In genomic region chr1:215983680-215984079, GRCh38 we compare ENCODE assay signal across 26 cellular contexts.
"Had no signal": no experiment of that assay in that cellular context is flagged by ENCODE, and none has a peak within 500 bp of the region (broad histone marks: within the 10 kb centered on the region; RNA-seq: fewer than 3 reads in every experiment).

No MANE protein-coding gene starts in this region.

- H3K4me2 ChIP-seq: neural progenitor cell had no signal

- H3K9me3 ChIP-seq: neutrophil, pancreas, prostate gland, right lobe of liver, sigmoid colon, stomach, thoracic aorta, thyroid gland, tibial nerve, upper lobe of left lung, vagina had no signal

- H3K27me3 ChIP-seq: neural progenitor cell, neutrophil, pancreas, right lobe of liver, sigmoid colon, stomach, thyroid gland, tibial nerve, upper lobe of left lung, vagina had no signal

- DNase-seq: natural killer cell; nucleus accumbens; pancreas; retina; right cardiac atrium; sigmoid colon; small intestine; stimulated activated CD4-positive, alpha-beta T cell treated with anti-CD3 and anti-CD28 coated beads, Interleukin-15, amount 100 ng/mL, for 24 hours; stimulated activated CD4-positive, alpha-beta T cell treated with anti-CD3 and anti-CD28 coated beads, Interleukin-2, amount 100 ng/mL, for 24 hours; stimulated activated CD4-positive, alpha-beta T cell treated with anti-CD3 and anti-CD28 coated beads, Interleukin-2, amount 100 ng/mL, for 48 hours; stimulated activated CD4-positive, alpha-beta T cell treated with anti-CD3 and anti-CD28 coated beads, Interleukin-4, amount 100 ng/mL, for 24 hours; stimulated activated naive B cell treated with anti-CD40 and anti-IgM and Interleukin-4, amounts not matched to agents 10 μg/mL and 1 μg/mL and 100 μg/mL, for 72 hours; stimulated activated naive CD4-positive, alpha-beta T cell treated with Interleukin-2 at 50 U/mL for 16 hours; stomach; thyroid gland; trophoblast cell; upper lobe of left lung had no signal

- FAIRE-seq: pancreas, small intestine, urothelium cell line had no signal

- H2AFZ ChIP-seq: neural progenitor cell had no signal

- H3K36me3 ChIP-seq: neural progenitor cell, neutrophil, pancreas, prostate gland, right lobe of liver, sigmoid colon, stomach, thoracic aorta, thyroid gland, tibial nerve, upper lobe of left lung, vagina had no signal

- H3K27ac ChIP-seq: neural progenitor cell, neutrophil, pancreas, prostate gland, right lobe of liver, sigmoid colon, stomach, thoracic aorta, thyroid gland, tibial nerve, upper lobe of left lung, vagina had no signal

- ATAC-seq: natural killer cell; pancreas; right cardiac atrium; right lobe of liver; stimulated activated effector memory CD8-positive, alpha-beta T cell treated with anti-CD3 and anti-CD28 coated beads, Interleukin-12 subunit alpha, Interleukin-12 subunit beta, amount 100 ng/mL, for 72 hours; stimulated activated naive B cell treated with anti-CD40 and anti-IgM and Interleukin-4, amounts not matched to agents 10 μg/mL and 1 μg/mL and 100 μg/mL, for 72 hours had no signal

- H3K4me1 ChIP-seq: neural progenitor cell, pancreas, prostate gland, right lobe of liver, sigmoid colon, stomach, thyroid gland, tibial nerve, upper lobe of left lung, vagina had no signal

- H3K4me3 ChIP-seq: neural progenitor cell, pancreas, prostate gland, right lobe of liver, sigmoid colon, stomach, thoracic aorta, thyroid gland, tibial nerve, upper lobe of left lung, vagina had no signal

- H3K9ac ChIP-seq: neural progenitor cell had no signal
